ENCODE assay signal across 8 cellular contexts in genomic region chr17:7313890-7314718, GRCh38. TPM values are rescaled to one million over a fixed set of nuclear protein-coding genes. Genes with fewer than 3 reads are reported as not detected.
A peak's percentile ranks its signal among the peaks of the same experiment; 100 is the strongest.
DNase-seq lines count a peak whose midpoint lies in the region; ATAC-seq, FAIRE-seq and TF ChIP-seq lines count a peak whose summit lies in the region.

No MANE protein-coding gene starts in this region.

- H3K9ac ChIP-seq in endothelial cell of umbilical vein (replicated peaks; ENCODE audit: extremely low read depth, insufficient read depth, low read length) = peak overlapping the region; percentile 49
- peak overlapping the region; percentile 17 for H3K9ac ChIP-seq in parathyroid adenoma

- CTCF ChIA-PET in Panc1 (lab: Charles Lee) (interaction anchor here (0.8 to 1.3 kb wide), 2 partner anchors 17 to 33 kb away, joined by 4 to 13 read pairs; partner anchors contain the start of gene SLC2A4), endothelial cell of umbilical vein (lab: Charles Lee) (interaction anchor here (0.7 to 1.8 kb wide), 6 partner anchors 15 to 268 kb away, joined by 3 to 10 read pairs (median 4); partner anchors contain the start of genes NEURL4 and SLC2A4)

- no peaks in the 10 kb centered on the region for H3K9me1 ChIP-seq in endothelial cell of umbilical vein (replicated peaks; ENCODE audit: control insufficient read depth, extremely low read depth, insufficient read depth, low read length)

- H3K36me3 ChIP-seq in Panc1 (ENCODE audit: control insufficient read depth, insufficient read depth, low read length) = peaks cover 29% of the 10 kb centered on the region
- H3K36me3 ChIP-seq in endothelial cell of umbilical vein (ENCODE audit: control insufficient read depth in 2 of 2, extremely low read depth in 1 of 2, insufficient read depth in 2 of 2, low read length in 2 of 2) = peaks cover 33 to 51% of the 10 kb centered on the region in 2 experiments
- H3K36me3 ChIP-seq in parathyroid adenoma (ENCODE audit: control insufficient read depth, insufficient read depth, low read length) = no peaks in the 10 kb centered on the region

- H2AFZ ChIP-seq in endothelial cell of umbilical vein (ENCODE audit: low read depth, low read length) (no peak overlapping the region), parathyroid adenoma (no peak overlapping the region)

- dilution Hi-C loops in endothelial cell of umbilical vein (cut with MboI; ENCODE audit: extremely low pct_ligation_motif_present, low sequenced_read_pairs) = no loop called here

- BruUV-seq in Panc1 (replicated peaks; lab: Mats Ljungman, UMichigan) = TSS peak; percentile 97
- TSS peak; percentile 48 for BruUV-seq in endothelial cell of umbilical vein (replicated peaks; lab: Mats Ljungman, UMichigan)

- peak overlapping the region; percentile 60 for H3K4me2 ChIP-seq in endothelial cell of umbilical vein (ENCODE audit: insufficient read depth, low read length)
- peak overlapping the region; percentile 80 for H3K4me2 ChIP-seq in parathyroid adenoma (ENCODE audit: low read length)

- H3K9me3 ChIP-seq in Panc1 (ENCODE audit: control insufficient read depth, insufficient read depth, low read depth, low read length) (no peaks in the 10 kb centered on the region), endothelial cell of umbilical vein (replicated peaks; ENCODE audit: control insufficient read depth, insufficient read depth, low read length) (no peaks in the 10 kb centered on the region), parathyroid adenoma (ENCODE audit: control insufficient read depth, low read length) (no peaks in the 10 kb centered on the region)

- peaks cover 4% of the 10 kb centered on the region for H4K20me1 ChIP-seq in endothelial cell of umbilical vein (replicated peaks; ENCODE audit: control insufficient read depth, extremely low read depth, insufficient read depth, low read length)

- in situ Hi-C loops in Panc1 (cut with HindIII; ENCODE audit: low pct_unique_long_range_greater_than_20kb, low sequenced_read_pairs) = no loop called here

- H3K4me1 ChIP-seq in Panc1 (ENCODE audit: control insufficient read depth, insufficient read depth, low read length) = peaks cover 42% of the 10 kb centered on the region
- peaks cover 35% of the 10 kb centered on the region for H3K4me1 ChIP-seq in endothelial cell of umbilical vein (ENCODE audit: control insufficient read depth, extremely low read depth, insufficient read depth, low read length)
- H3K4me1 ChIP-seq in parathyroid adenoma = peaks cover 19% of the 10 kb centered on the region

- FAIRE-seq in endothelial cell of umbilical vein (lab: Jason Lieb, UNC) = no peak

- no peak for DNase-seq in Panc1 (ENCODE audit: low read depth, low spot score)
- DNase-seq in endothelial cell of umbilical vein (ENCODE audit: low read depth, low spot score) = no peak
- no peak for DNase-seq in NCI-H1417 treated with DMSO at 0.1 percent for 48 hours (lab: John Stamatoyannopoulos, UW)
- no peak for DNase-seq in NCI-H146 treated with DMSO at 0.1 percent for 48 hours (lab: John Stamatoyannopoulos, UW; ENCODE audit: unreplicated experiment)
- no peak for DNase-seq in activated gamma-delta T cell (lab: John Stamatoyannopoulos, UW)
- no peak for DNase-seq in glomerular visceral epithelial cell (ENCODE audit: extremely low spot score)

- H3K79me2 ChIP-seq in endothelial cell of umbilical vein (ENCODE audit: control insufficient read depth, insufficient read depth, low read length) (peaks cover 32% of the 10 kb centered on the region), parathyroid adenoma (peaks cover 38% of the 10 kb centered on the region)

- POLR2A ChIA-PET in Panc1 (lab: Charles Lee) = interaction anchor here (1.0 to 1.9 kb wide), 2 partner anchors 16 to 33 kb away, joined by 3 to 5 read pairs; partner anchors contain the start of gene SLC2A4
- POLR2A ChIA-PET in endothelial cell of umbilical vein (lab: Charles Lee) = interaction anchor here (1.0 kb wide), 1 partner anchor 15 kb away, joined by 3 read pairs; the partner anchor contains the start of gene NEURL4

- intact Hi-C loops in Panc1 (cut with micrococcal nuclease; ENCODE audit: unreplicated experiment) = no loop called here
- intact Hi-C loops in endothelial cell of umbilical vein (cut with micrococcal nuclease) = no loop called here

- no peak for ATAC-seq in Panc1

- TF ChIP-seq CTCF in Panc1 (IDR thresholded peaks at IDR 0.05) (no peak), endothelial cell of umbilical vein (IDR thresholded peaks at IDR 0.05; ENCODE audit: extremely low read depth in 1 of 2, insufficient read depth in 1 of 2, low read depth in 1 of 2, low read length in 2 of 2) (no peak), parathyroid adenoma (IDR thresholded peaks at IDR 0.05) (no peak)

- H3K27ac ChIP-seq in Panc1 (ENCODE audit: low read length) (peak overlapping the region; percentile 88), endothelial cell of umbilical vein (ENCODE audit: insufficient read depth, low read depth, low read length) (peak overlapping the region; percentile 65), parathyroid adenoma (peak overlapping the region; percentile 89)

- peak; percentile 30 for TF ChIP-seq POLR2A in endothelial cell of umbilical vein (IDR thresholded peaks at IDR 0.05; ENCODE audit: low read depth, low read length)

- H3K4me3 ChIP-seq in GM08714 (ENCODE audit: low read length) (peak overlapping the region; percentile 79), Panc1 (ENCODE audit: low read depth in 2 of 2, low read length in 2 of 2) (peak overlapping the region; percentile 66 to 75), endothelial cell of umbilical vein (replicated peaks in 1 of 3; ENCODE audit: insufficient read depth in 1 of 3, low read depth in 1 of 3, low read length in 3 of 3) (peak overlapping the region in 2 of 3 experiments; percentile 64 to 87), parathyroid adenoma (ENCODE audit: low read depth, low read length) (peak overlapping the region; percentile 62)

- no peaks in the 10 kb centered on the region for H3K27me3 ChIP-seq in Panc1 (ENCODE audit: control insufficient read depth, insufficient read depth, low read length)
- no peaks in the 10 kb centered on the region for H3K27me3 ChIP-seq in endothelial cell of umbilical vein (ENCODE audit: control insufficient read depth in 2 of 2, insufficient read depth in 2 of 2, low read length in 2 of 2)
- H3K27me3 ChIP-seq in parathyroid adenoma (ENCODE audit: control insufficient read depth, insufficient read depth, low read length) = no peaks in the 10 kb centered on the region

RNA-seq across cellular contexts. Expression of gene GPS2, which starts 1.1 kb away (rescaled TPM):
- total RNA-seq in Panc1 (2021; ENCODE audit: unreplicated experiment) (96.6 TPM), endothelial cell of umbilical vein (51.6 and 61.3 TPM in 2 replicates)
- 119 TPM for polyA plus RNA-seq in Panc1 (2012; ENCODE audit: insufficient read length)
- 132 and 169 TPM in 2 replicates for polyA plus RNA-seq in endothelial cell of umbilical vein
- 66.4 and 66.8 TPM in 2 replicates for polyA plus RNA-seq in endothelial cell of umbilical vein (2011; cell fraction: cytosol; rRNA removed)
- polyA plus RNA-seq in endothelial cell of umbilical vein (2011; cell fraction: nucleus; rRNA removed) = 147 and 155 TPM in 2 replicates
- 41.6 and 49.6 TPM in 2 replicates for polyA plus RNA-seq in endothelial cell of umbilical vein (2012)
- polyA minus RNA-seq in endothelial cell of umbilical vein = 36.4 and 58.1 TPM in 2 replicates
- polyA minus RNA-seq in endothelial cell of umbilical vein (2011; cell fraction: cytosol; rRNA and poly(A)+ RNA removed) = 35.6 TPM
- 25.4 and 30.0 TPM in 2 replicates for polyA minus RNA-seq in endothelial cell of umbilical vein (2011; cell fraction: nucleus; rRNA and poly(A)+ RNA removed)

RNA-seq across cellular contexts. Expression of gene EIF5A, which starts 6.7 kb away (rescaled TPM):
- total RNA-seq in Panc1 (2021; ENCODE audit: unreplicated experiment) (728 TPM), endothelial cell of umbilical vein (847 and 859 TPM in 2 replicates)
- polyA plus RNA-seq in Panc1 (2012; ENCODE audit: insufficient read length) = 878 TPM
- 650 and 689 TPM in 2 replicates for polyA plus RNA-seq in endothelial cell of umbilical vein
- polyA plus RNA-seq in endothelial cell of umbilical vein (2011; cell fraction: cytosol; rRNA removed) = 764 and 866 TPM in 2 replicates
- polyA plus RNA-seq in endothelial cell of umbilical vein (2011; cell fraction: nucleus; rRNA removed) = 384 and 464 TPM in 2 replicates
- polyA plus RNA-seq in endothelial cell of umbilical vein (2012) = 811 and 879 TPM in 2 replicates
- polyA minus RNA-seq in endothelial cell of umbilical vein = 616 and 772 TPM in 2 replicates
- 697 TPM for polyA minus RNA-seq in endothelial cell of umbilical vein (2011; cell fraction: cytosol; rRNA and poly(A)+ RNA removed)
- 124 and 157 TPM in 2 replicates for polyA minus RNA-seq in endothelial cell of umbilical vein (2011; cell fraction: nucleus; rRNA and poly(A)+ RNA removed)

RNA-seq across cellular contexts. Expression of gene NEURL4, which starts 15.0 kb away (rescaled TPM):
- total RNA-seq in Panc1 (2021; ENCODE audit: unreplicated experiment) (58.9 TPM), endothelial cell of umbilical vein (34.2 and 44.9 TPM in 2 replicates)
- polyA plus RNA-seq in Panc1 (2012; ENCODE audit: insufficient read length) = 53.8 TPM
- polyA plus RNA-seq in endothelial cell of umbilical vein = 24.3 and 32.0 TPM in 2 replicates
- 9.2 and 12.5 TPM in 2 replicates for polyA plus RNA-seq in endothelial cell of umbilical vein (2011; cell fraction: cytosol; rRNA removed)
- polyA plus RNA-seq in endothelial cell of umbilical vein (2011; cell fraction: nucleus; rRNA removed) = 175 and 219 TPM in 2 replicates
- polyA plus RNA-seq in endothelial cell of umbilical vein (2012) = 23.3 and 25.8 TPM in 2 replicates
- 28.0 and 30.5 TPM in 2 replicates for polyA minus RNA-seq in endothelial cell of umbilical vein
- polyA minus RNA-seq in endothelial cell of umbilical vein (2011; cell fraction: cytosol; rRNA and poly(A)+ RNA removed) = 10.9 TPM
- 43.2 and 45.0 TPM in 2 replicates for polyA minus RNA-seq in endothelial cell of umbilical vein (2011; cell fraction: nucleus; rRNA and poly(A)+ RNA removed)

RNA-seq across cellular contexts. Expression of gene YBX2, which starts 19.7 kb away (rescaled TPM):
- total RNA-seq in Panc1 (2021; ENCODE audit: unreplicated experiment) (54.9 TPM), endothelial cell of umbilical vein (0.31 TPM in 1 of 2 replicates, not detected in the other)
- polyA plus RNA-seq in Panc1 (2012; ENCODE audit: insufficient read length) = 59.7 TPM
- 0.15 and 0.18 TPM in 2 replicates for polyA plus RNA-seq in endothelial cell of umbilical vein
- polyA plus RNA-seq in endothelial cell of umbilical vein (2011; cell fraction: cytosol; rRNA removed) = 0.03 and 0.04 TPM in 2 replicates
- polyA plus RNA-seq in endothelial cell of umbilical vein (2011; cell fraction: nucleus; rRNA removed) = 0.20 and 0.29 TPM in 2 replicates
- 0.11 and 0.29 TPM in 2 replicates for polyA plus RNA-seq in endothelial cell of umbilical vein (2012)
- polyA minus RNA-seq in endothelial cell of umbilical vein = not detected in 2 replicates
- not detected for polyA minus RNA-seq in endothelial cell of umbilical vein (2011; cell fraction: cytosol; rRNA and poly(A)+ RNA removed)
- not detected in 2 replicates for polyA minus RNA-seq in endothelial cell of umbilical vein (2011; cell fraction: nucleus; rRNA and poly(A)+ RNA removed)

RNA-seq across cellular contexts. Expression of gene ACAP1, which starts 22.2 kb away (rescaled TPM):
- 2.7 TPM for total RNA-seq in Panc1 (2021; ENCODE audit: unreplicated experiment)
- 5.3 TPM for polyA plus RNA-seq in Panc1 (2012; ENCODE audit: insufficient read length)
- total RNA-seq in endothelial cell of umbilical vein = not detected in 2 replicates
- polyA plus RNA-seq in endothelial cell of umbilical vein = 0.46 TPM in 1 of 2 replicates, not detected in the other
- 0.37 TPM in 1 of 2 replicates, not detected in the other for polyA plus RNA-seq in endothelial cell of umbilical vein (2011; cell fraction: cytosol; rRNA removed)
- not detected in 2 replicates for polyA plus RNA-seq in endothelial cell of umbilical vein (2011; cell fraction: nucleus; rRNA removed)
- polyA plus RNA-seq in endothelial cell of umbilical vein (2012) = 1.4 and 1.9 TPM in 2 replicates
- polyA minus RNA-seq in endothelial cell of umbilical vein = 0.27 TPM in 1 of 2 replicates, not detected in the other
- polyA minus RNA-seq in endothelial cell of umbilical vein (2011; cell fraction: cytosol; rRNA and poly(A)+ RNA removed) = not detected
- not detected in 2 replicates for polyA minus RNA-seq in endothelial cell of umbilical vein (2011; cell fraction: nucleus; rRNA and poly(A)+ RNA removed)
